Comparison of ENCODE assay signal across 10 cellular contexts in the genomic region with DNA sequence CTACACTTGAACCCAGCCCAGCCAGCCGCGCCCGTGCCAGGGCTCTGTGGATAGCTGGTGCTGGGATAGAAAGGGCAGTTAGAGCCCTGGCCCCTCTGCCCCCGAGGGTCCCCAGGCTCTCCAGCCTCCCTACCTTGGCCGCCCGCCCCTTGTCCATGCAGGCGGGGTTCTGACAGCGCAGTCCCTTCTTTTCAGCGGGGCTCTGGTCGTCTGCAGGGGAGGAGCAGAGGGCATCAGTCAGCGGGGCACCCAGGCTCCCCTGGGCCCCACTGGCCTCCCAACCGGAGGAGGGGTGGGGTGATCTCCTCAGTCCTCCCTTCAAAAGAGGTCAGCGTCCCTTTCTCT.
DNase-seq lines count a peak whose midpoint lies in the region; ATAC-seq and TF ChIP-seq lines count a peak whose summit lies in the region.
"Had no signal": no experiment of that assay in that cellular context is flagged by ENCODE, and none has a peak within 500 bp of the region (broad histone marks: within the 10 kb centered on the region; RNA-seq: fewer than 3 reads in every experiment).

No MANE protein-coding gene starts in this region.

- H3K27me3 Mint-ChIP-seq in activated T-cell treated with anti-CD3 and anti-CD28 coated beads, Interleukin-2, amount 50 U/mL, for 24 hours, result peaks cover 27% of the 10 kb centered on the region

- H3K4me3 Mint-ChIP-seq in activated T-cell treated with anti-CD3 and anti-CD28 coated beads, Interleukin-2, amount 50 U/mL, for 24 hours, result peak overlapping the region; percentile 42
- peak overlapping the region; percentile 32 for H3K4me3 Mint-ChIP-seq in stimulated activated effector memory CD8-positive, alpha-beta T cell treated with anti-CD3 and anti-CD28 coated beads, Interleukin-12 subunit alpha, Interleukin-12 subunit beta, amount 100 ng/mL, for 72 hours

- no peak overlapping the region for H3K9ac ChIP-seq in iPS-15b (ENCODE audit: low read depth, low read length)

- no peak for ATAC-seq in stimulated activated effector memory CD8-positive, alpha-beta T cell treated with anti-CD3 and anti-CD28 coated beads, Interleukin-12 subunit alpha, Interleukin-12 subunit beta, amount 100 ng/mL, for 72 hours

- H3K27me3 ChIP-seq in iPS-15b (ENCODE audit: control insufficient read depth, insufficient read depth, low read length), result peaks cover 14% of the 10 kb centered on the region

- no peaks in the 10 kb centered on the region for H3K9me3 ChIP-seq in iPS-15b (ENCODE audit: control insufficient read depth, insufficient read depth, low read length)
- H3K9me3 ChIP-seq: neutrophil had no signal

- TF ChIP-seq CTCF in astrocyte of the spinal cord (IDR thresholded peaks at IDR 0.05; ENCODE audit: low read depth, low read length), result no peak

- peaks cover 12% of the 10 kb centered on the region for H3K4me1 ChIP-seq in iPS-15b (ENCODE audit: control insufficient read depth, insufficient read depth, low read length)

- no peak for DNase-seq in activated T-cell treated with anti-CD3 and anti-CD28 coated beads, Interleukin-2, amount 50 U/mL, for 24 hours
- no peak for DNase-seq in activated T-cell treated with anti-CD3 and anti-CD28 coated beads for 4 hours
- no peak for DNase-seq in astrocyte of the spinal cord (ENCODE audit: low read depth, low spot score)
- DNase-seq in stimulated activated effector memory CD8-positive, alpha-beta T cell treated with anti-CD3 and anti-CD28 coated beads, Interleukin-12 subunit alpha, Interleukin-12 subunit beta, amount 100 ng/mL, for 72 hours (ENCODE audit: low spot score in 2 of 2), result no peak
- no peak for DNase-seq in stimulated activated CD4-positive, alpha-beta T cell treated with anti-CD3 and anti-CD28 coated beads, Interleukin-12 subunit alpha, Interleukin-12 subunit beta, amount 100 ng/mL, for 4 hours
- no peak for DNase-seq in NCI-H526 (lab: John Stamatoyannopoulos, UW)
- no peak for DNase-seq in nucleus accumbens (lab: John Stamatoyannopoulos, UW)
- DNase-seq: NCI-H1436 had no signal

- H3K36me3 Mint-ChIP-seq in activated T-cell treated with anti-CD3 and anti-CD28 coated beads, Interleukin-2, amount 50 U/mL, for 24 hours (ENCODE audit: low read depth), result no peaks in the 10 kb centered on the region
- H3K36me3 Mint-ChIP-seq in stimulated activated effector memory CD8-positive, alpha-beta T cell treated with anti-CD3 and anti-CD28 coated beads, Interleukin-12 subunit alpha, Interleukin-12 subunit beta, amount 100 ng/mL, for 72 hours, result no peaks in the 10 kb centered on the region

- H3K4me3 ChIP-seq in astrocyte of the spinal cord (ENCODE audit: low read depth, low read length), result peak overlapping the region; percentile 62
- H3K4me3 ChIP-seq in iPS-15b (ENCODE audit: low read depth, low read length), result peak overlapping the region; percentile 58

- no peak overlapping the region for H3K27ac Mint-ChIP-seq in activated T-cell treated with anti-CD3 and anti-CD28 coated beads, Interleukin-2, amount 50 U/mL, for 24 hours
- H3K27ac Mint-ChIP-seq in stimulated activated effector memory CD8-positive, alpha-beta T cell treated with anti-CD3 and anti-CD28 coated beads, Interleukin-12 subunit alpha, Interleukin-12 subunit beta, amount 100 ng/mL, for 72 hours, result no peak overlapping the region

- in situ Hi-C loops in astrocyte of the spinal cord (cut with HindIII; ENCODE audit: low sequenced_read_pairs), result no loop called here

- peaks cover 25% of the 10 kb centered on the region for H3K4me1 Mint-ChIP-seq in activated T-cell treated with anti-CD3 and anti-CD28 coated beads, Interleukin-2, amount 50 U/mL, for 24 hours (ENCODE audit: low read depth)
- peaks cover 18% of the 10 kb centered on the region for H3K4me1 Mint-ChIP-seq in stimulated activated effector memory CD8-positive, alpha-beta T cell treated with anti-CD3 and anti-CD28 coated beads, Interleukin-12 subunit alpha, Interleukin-12 subunit beta, amount 100 ng/mL, for 72 hours

- H3K9me3 Mint-ChIP-seq in activated T-cell treated with anti-CD3 and anti-CD28 coated beads, Interleukin-2, amount 50 U/mL, for 24 hours, result no peaks in the 10 kb centered on the region
- H3K9me3 Mint-ChIP-seq in stimulated activated effector memory CD8-positive, alpha-beta T cell treated with anti-CD3 and anti-CD28 coated beads, Interleukin-12 subunit alpha, Interleukin-12 subunit beta, amount 100 ng/mL, for 72 hours, result no peaks in the 10 kb centered on the region

- H3K36me3 ChIP-seq in iPS-15b (ENCODE audit: control insufficient read depth, insufficient read depth, low read length), result no peaks in the 10 kb centered on the region
- H3K36me3 ChIP-seq: neutrophil had no signal
